ENCODE assay signal across 11 cellular contexts in the genomic region with DNA sequence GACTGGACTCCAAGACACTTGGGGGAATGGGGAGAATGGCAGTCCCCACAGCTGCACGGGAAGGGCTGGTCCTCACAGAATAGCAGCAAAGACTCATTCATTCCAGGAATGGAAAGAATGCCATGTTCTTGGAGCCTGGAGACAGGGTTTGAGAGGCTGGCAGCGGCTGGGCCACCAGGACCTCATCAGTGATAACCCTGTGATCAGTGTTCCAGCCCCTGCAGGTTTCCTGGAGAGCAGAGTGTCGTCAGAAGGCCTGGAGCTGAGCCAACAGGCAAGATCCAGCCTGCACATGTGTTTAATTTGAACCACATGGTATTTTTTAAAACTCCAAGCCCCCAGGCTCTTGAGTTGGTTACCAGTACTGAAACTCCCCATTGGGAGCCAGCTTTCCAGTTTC. TPM values are rescaled to one million over a fixed set of nuclear protein-coding genes. Genes with fewer than 3 reads are reported as not detected.
DNase-seq lines count a peak whose midpoint lies in the region; ATAC-seq and TF ChIP-seq lines count a peak whose summit lies in the region.
"Had no signal": no experiment of that assay in that cellular context is flagged by ENCODE, and none has a peak within 500 bp of the region (broad histone marks: within the 10 kb centered on the region; RNA-seq: fewer than 3 reads in every experiment).

No MANE protein-coding gene starts in this region.

- intact Hi-C loops in cardiac septum (cut with DNase I): no loop called here
- intact Hi-C loops in aorta (cut with DNase I): no loop called here
- intact Hi-C loops in left colon (cut with DNase I, micrococcal nuclease): no loop called here

- H3K9me3 ChIP-seq in cardiac muscle cell (ENCODE audit: low read depth) (no peaks in the 10 kb centered on the region), upper lobe of left lung (peaks cover 3 to 7% (median 3%) of the 10 kb centered on the region in 4 donors), aorta (ENCODE audit: control insufficient read depth, low read length) (peaks cover 4% of the 10 kb centered on the region)

- H3K4me1 ChIP-seq in cardiac muscle cell (ENCODE audit: low read depth) (no peaks in the 10 kb centered on the region), upper lobe of left lung (peaks cover 0 to 6% (median 0%) of the 10 kb centered on the region in 4 donors), aorta (ENCODE audit: control insufficient read depth in 1 of 2, insufficient read depth in 2 of 2, low read length in 2 of 2) (no peaks in the 10 kb centered on the region)

- DNase-seq in cardiac muscle cell (ENCODE audit: low read depth in 1 of 2, low spot score in 1 of 2) (peak; percentile 65 to 85), cardiac septum (ENCODE audit: low spot score) (no peak), RWPE1 (ENCODE audit: low spot score) (peak; percentile 89), fibroblast of pulmonary artery (ENCODE audit: low read depth) (peak; percentile 79), Kasumi-1 (lab: John Stamatoyannopoulos, UW) (no peak), upper lobe of left lung (no peak), aorta (no peak), left colon (no peak)
- DNase-seq: dorsolateral prefrontal cortex had no signal

- 24 to 25% methylated on average over 3 of the region's 3 CpGs for WGBS in upper lobe of left lung, 2 donors
- WGBS in aorta, 2 donors: 11% methylated on average over 3 of the region's 3 CpGs

- no peak for TF ChIP-seq EP300 in upper lobe of left lung (IDR thresholded peaks at IDR 0.05)

- ATAC-seq in upper lobe of left lung (ENCODE audit: low FRiP score in 2 of 2) (no peak), aorta (ENCODE audit: low FRiP score) (no peak), left colon (no peak)

- CTCF ChIA-PET in RWPE1 (lab: Yijun Ruan, JAX): no interaction called here

- H3K36me3 ChIP-seq in cardiac muscle cell (no peaks in the 10 kb centered on the region), upper lobe of left lung (no peaks in the 10 kb centered on the region), aorta (ENCODE audit: control insufficient read depth in 1 of 2, insufficient read depth in 2 of 2, low read length in 1 of 2) (no peaks in the 10 kb centered on the region)
- H3K36me3 ChIP-seq: BLaER1 treated with 17β-estradiol and CSF1 and Interleukin-3, amounts not matched to agents 10 nM and 100 nM had no signal

- no peak for TF ChIP-seq POLR2A in upper lobe of left lung (IDR thresholded peaks at IDR 0.05)

- H3K27me3 ChIP-seq in cardiac muscle cell: no peaks in the 10 kb centered on the region
- H3K27me3 ChIP-seq in upper lobe of left lung: no peaks in the 10 kb centered on the region
- no peaks in the 10 kb centered on the region for H3K27me3 ChIP-seq in aorta (ENCODE audit: control insufficient read depth in 1 of 2, insufficient read depth in 2 of 2, low read length in 1 of 2)
- H3K27me3 ChIP-seq: BLaER1 treated with 17β-estradiol and CSF1 and Interleukin-3, amounts not matched to agents 10 nM and 100 nM; dorsolateral prefrontal cortex had no signal

- POLR2A ChIA-PET in RWPE1 (lab: Yijun Ruan, JAX; ENCODE audit: low non-redundant PET): no interaction called here

- TF ChIP-seq CTCF in cardiac muscle cell (IDR thresholded peaks at IDR 0.05; ENCODE audit: low read depth, low read length) (no peak), RWPE1 (conservative IDR thresholded peaks at IDR 0.05; ENCODE audit: low read depth) (no peak), fibroblast of pulmonary artery (IDR thresholded peaks at IDR 0.05; ENCODE audit: low read length, missing control alignments) (no peak), upper lobe of left lung (IDR thresholded peaks at IDR 0.05) (no peak)

- peak overlapping the region; percentile 52 for H3K27ac ChIP-seq in cardiac muscle cell
- peak overlapping the region; percentile 93 for H3K27ac ChIP-seq in RWPE1
- H3K27ac ChIP-seq in upper lobe of left lung: no peak overlapping the region
- H3K27ac ChIP-seq in aorta (ENCODE audit: low read depth in 1 of 2, low read length in 2 of 2): no peak overlapping the region
- H3K27ac ChIP-seq: BLaER1 treated with 17β-estradiol and CSF1 and Interleukin-3, amounts not matched to agents 10 nM and 100 nM; dorsolateral prefrontal cortex had no signal

- H3K4me3 ChIP-seq in cardiac muscle cell (no peak overlapping the region), fibroblast of pulmonary artery (replicated peaks; ENCODE audit: low read depth, low read length) (no peak overlapping the region), upper lobe of left lung (no peak overlapping the region), aorta (ENCODE audit: low read length in 2 of 2) (no peak overlapping the region)
- H3K4me3 ChIP-seq: BLaER1 treated with 17β-estradiol and CSF1 and Interleukin-3, amounts not matched to agents 10 nM and 100 nM; dorsolateral prefrontal cortex; lung had no signal

RNA-seq across cellular contexts. Expression of gene BDKRB1, which starts 11.3 kb away (rescaled TPM):
- 0.09 and 0.42 TPM in 2 replicates for total RNA-seq in cardiac muscle cell
- not detected in 2 replicates for polyA plus RNA-seq in cardiac muscle cell
- not detected for total RNA-seq in cardiac septum
- total RNA-seq in upper lobe of left lung: under 1 TPM in 3 of 6 donors, not detected in 3; 0.24 to 0.46 (median 0.31) TPM
- total RNA-seq in aorta: 1 to 10 TPM in 1 of 2 donors, under 1 TPM in 1; 0.36 to 2.8 TPM
- under 1 TPM in 1 of 2 donors, not detected in 1; 0.18 TPM for polyA plus RNA-seq in aorta
- total RNA-seq in left colon: 1 to 10 TPM; 5.2 to 6.6 TPM

Comparison
In these comparisons a context has a peak if more than half of its experiments do, and no peak if none do; other contexts are left out.
1. DNase-seq: peak in cardiac muscle cell (2 of 2), RWPE1 (single experiment) and fibroblast of pulmonary artery (single experiment); none in cardiac septum (single experiment), Kasumi-1 (0 of 2), upper lobe of left lung (0 of 2), aorta (0 of 2) and left colon (0 of 2).
2. H3K27ac ChIP-seq: peak in cardiac muscle cell (single experiment) and RWPE1 (single experiment); none in upper lobe of left lung (0 of 4) and aorta (0 of 2).